Comparison of ENCODE assay signal across 21 cellular contexts in genomic region chrX:97898798-97899197, GRCh38.
A peak's percentile ranks its signal among the peaks of the same experiment; 100 is the strongest.
DNase-seq lines count a peak whose midpoint lies in the region; TF ChIP-seq lines count a peak whose summit lies in the region.
"Had no signal": no experiment of that assay in that cellular context is flagged by ENCODE, and none has a peak within 500 bp of the region (broad histone marks: within the 10 kb centered on the region; RNA-seq: fewer than 3 reads in every experiment).

No MANE protein-coding gene starts in this region.

- peak overlapping the region; percentile 97 for H2AFZ ChIP-seq in neural progenitor cell (replicated peaks)

- intact Hi-C loops in prostate gland (cut with DNase I): no loop called here

- no peak for TF ChIP-seq POLR2A in prostate gland (IDR thresholded peaks at IDR 0.05)

- peak; percentile 22 for DNase-seq in AG20443 (ENCODE audit: low spot score)
- DNase-seq in M059J (ENCODE audit: low read depth): peak; percentile 44
- peak; percentile 0 for DNase-seq in epithelial cell of esophagus (ENCODE audit: low read depth)
- DNase-seq in neural progenitor cell (ENCODE audit: low spot score): no peak
- DNase-seq in prostate gland (ENCODE audit: low spot score): no peak
- no peak for DNase-seq in NOMO-1 (lab: John Stamatoyannopoulos, UW; ENCODE audit: unreplicated experiment in 2 of 2)
- DNase-seq in 8988T: no peak
- DNase-seq in NCI-H2029 treated with DMSO at 0.1 percent for 48 hours (lab: John Stamatoyannopoulos, UW): no peak
- DNase-seq: activated CD8-positive, alpha-beta T cell treated with anti-CD3 and anti-CD28 coated beads for 36 hours; activated T-cell treated with anti-CD3 and anti-CD28 coated beads, Interleukin-2, amount 50 U/mL, for 4 hours; Caco-2; heart right ventricle; NCI-H1930; NCI-H510A; stimulated activated CD4-positive, alpha-beta T cell treated with anti-CD3 and anti-CD28 coated beads, Interleukin-4, amount 100 ng/mL, for 1 hour; T-cell; uterus had no signal

- H3K4me1 ChIP-seq in neural progenitor cell (peaks cover 11% of the 10 kb centered on the region), prostate gland (replicated peaks) (no peaks in the 10 kb centered on the region)
- H3K4me1 ChIP-seq: breast epithelium, Caco-2, heart right ventricle, uterus had no signal

- H3K4me3 ChIP-seq in epithelial cell of esophagus (ENCODE audit: low read length) (no peak overlapping the region), neural progenitor cell (no peak overlapping the region), prostate gland (no peak overlapping the region)
- H3K4me3 ChIP-seq: breast epithelium, heart right ventricle, skin epidermis, uterus had no signal

- H3K36me3 ChIP-seq in neural progenitor cell: no peaks in the 10 kb centered on the region
- no peaks in the 10 kb centered on the region for H3K36me3 ChIP-seq in prostate gland
- H3K36me3 ChIP-seq: breast epithelium, heart right ventricle, uterus had no signal

- H3K9me3 Mint-ChIP-seq in neural progenitor cell: peaks cover 7% of the 10 kb centered on the region
- H3K9me3 Mint-ChIP-seq: activated CD8-positive, alpha-beta T cell treated with anti-CD3 and anti-CD28 coated beads for 36 hours; activated T-cell treated with anti-CD3 and anti-CD28 coated beads, Interleukin-2, amount 50 U/mL, for 4 hours; dendritic cell treated with granulocyte-macrophage colony-stimulating factor and Interleukin-4, amounts not matched to agents 40 ng/mL and 50 ng/mL, for 4 days had no signal

- H3K9me3 ChIP-seq in neural progenitor cell (ENCODE audit: low read depth): no peaks in the 10 kb centered on the region
- no peaks in the 10 kb centered on the region for H3K9me3 ChIP-seq in prostate gland
- H3K9me3 ChIP-seq: breast epithelium, Caco-2, heart right ventricle, uterus had no signal

- no peak overlapping the region for H3K4me2 ChIP-seq in neural progenitor cell

- H3K4me3 Mint-ChIP-seq in neural progenitor cell: no peak overlapping the region
- H3K4me3 Mint-ChIP-seq: activated CD8-positive, alpha-beta T cell treated with anti-CD3 and anti-CD28 coated beads for 36 hours; activated naive CD4-positive, alpha-beta T cell treated with anti-CD3 and anti-CD28 coated beads, Interleukin-2, amount 50 U/mL, for 24 hours; activated T-cell treated with anti-CD3 and anti-CD28 coated beads, Interleukin-2, amount 50 U/mL, for 4 hours; dendritic cell treated with granulocyte-macrophage colony-stimulating factor and Interleukin-4, amounts not matched to agents 40 ng/mL and 50 ng/mL, for 4 days; T-cell had no signal

- H3K27ac ChIP-seq in neural progenitor cell (no peak overlapping the region), prostate gland (no peak overlapping the region)
- H3K27ac ChIP-seq: breast epithelium, heart right ventricle, skin epidermis, uterus had no signal

- no peaks in the 10 kb centered on the region for H3K27me3 Mint-ChIP-seq in neural progenitor cell (ENCODE audit: insufficient read depth, low read depth)
- H3K27me3 Mint-ChIP-seq: activated CD8-positive, alpha-beta T cell treated with anti-CD3 and anti-CD28 coated beads for 36 hours; activated naive CD4-positive, alpha-beta T cell treated with anti-CD3 and anti-CD28 coated beads, Interleukin-2, amount 50 U/mL, for 24 hours had no signal

- TF ChIP-seq CTCF in epithelial cell of esophagus (IDR thresholded peaks at IDR 0.05; ENCODE audit: insufficient read depth, low read depth, low read length, missing control alignments) (no peak), neural progenitor cell (IDR thresholded peaks at IDR 0.05) (no peak), prostate gland (IDR thresholded peaks at IDR 0.05) (no peak)

- no peaks in the 10 kb centered on the region for H3F3A ChIP-seq in neural progenitor cell (ENCODE audit: low read depth)

- 61% methylated on average over 2 of the region's 2 CpGs for WGBS in prostate gland

- H3K27me3 ChIP-seq in neural progenitor cell: no peaks in the 10 kb centered on the region
- H3K27me3 ChIP-seq in prostate gland (replicated peaks; ENCODE audit: insufficient read depth): no peaks in the 10 kb centered on the region

- H4K20me1 ChIP-seq in neural progenitor cell (ENCODE audit: low read depth): no peaks in the 10 kb centered on the region

- H3K36me3 Mint-ChIP-seq in neural progenitor cell: no peaks in the 10 kb centered on the region
- H3K36me3 Mint-ChIP-seq: activated naive CD4-positive, alpha-beta T cell treated with anti-CD3 and anti-CD28 coated beads, Interleukin-2, amount 50 U/mL, for 24 hours; T-cell had no signal

- no peak overlapping the region for H3K9ac ChIP-seq in neural progenitor cell

- H3K27ac Mint-ChIP-seq in neural progenitor cell: peak overlapping the region; percentile 65
- H3K27ac Mint-ChIP-seq: activated CD8-positive, alpha-beta T cell treated with anti-CD3 and anti-CD28 coated beads for 36 hours; activated naive CD4-positive, alpha-beta T cell treated with anti-CD3 and anti-CD28 coated beads, Interleukin-2, amount 50 U/mL, for 24 hours; dendritic cell treated with granulocyte-macrophage colony-stimulating factor and Interleukin-4, amounts not matched to agents 40 ng/mL and 50 ng/mL, for 4 days; T-cell had no signal

- H3K4me1 Mint-ChIP-seq in neural progenitor cell: peaks cover 9% of the 10 kb centered on the region
- H3K4me1 Mint-ChIP-seq: activated naive CD4-positive, alpha-beta T cell treated with anti-CD3 and anti-CD28 coated beads, Interleukin-2, amount 50 U/mL, for 24 hours; T-cell had no signal

- no peaks in the 10 kb centered on the region for H3K79me2 ChIP-seq in neural progenitor cell (ENCODE audit: low read depth)

Comparison
In these comparisons a context has a peak if more than half of its experiments do, and no peak if none do; other contexts are left out.
1. DNase-seq: peak in AG20443 (single experiment), M059J (single experiment) and epithelial cell of esophagus (single experiment); none in neural progenitor cell (single experiment), prostate gland (single experiment), NOMO-1 (0 of 2), 8988T (single experiment) and NCI-H2029 treated with DMSO at 0.1 percent for 48 hours (single experiment).